ENCODE assay signal across 1 cellular context in the genomic region with DNA sequence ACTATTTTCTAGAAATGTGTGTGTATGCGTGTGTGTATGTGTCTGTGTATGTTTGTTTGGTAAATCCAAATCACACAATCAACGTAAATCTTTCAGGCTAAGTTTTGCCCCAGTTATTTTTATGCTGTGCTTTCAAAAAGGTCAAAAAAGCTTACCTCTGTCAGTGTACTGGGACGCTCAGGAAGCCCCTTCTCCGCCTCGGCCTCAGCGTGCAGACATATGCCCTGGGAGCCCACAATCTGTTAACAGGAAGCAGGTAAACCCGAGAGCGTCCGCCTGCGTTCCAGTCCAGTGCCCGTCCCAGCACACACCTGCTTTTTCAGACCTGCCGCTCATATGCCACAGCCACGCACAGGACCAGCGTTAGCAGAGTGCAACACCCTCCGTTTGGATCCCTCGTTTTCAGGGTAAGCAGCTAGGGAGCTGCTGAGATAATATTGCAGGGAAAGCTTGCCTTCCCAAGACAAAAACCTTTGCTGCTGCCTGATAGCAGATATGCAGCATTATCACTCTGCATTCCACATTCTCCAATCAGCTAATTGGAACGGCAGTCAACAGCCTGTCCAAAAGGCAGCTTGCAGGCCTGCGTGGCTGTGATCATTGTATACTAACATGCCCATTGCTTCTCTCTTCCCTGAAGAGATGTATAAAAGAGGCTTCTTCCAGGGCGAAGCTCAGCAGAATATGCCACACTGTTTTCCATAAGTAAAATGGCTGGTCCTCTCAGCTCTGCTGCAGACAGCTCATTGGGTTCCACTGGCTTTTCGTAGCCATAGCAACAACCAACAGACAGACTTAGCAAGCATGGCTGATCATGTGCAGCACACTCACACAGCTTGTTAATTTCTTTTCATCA.
TF ChIP-seq lines count a peak whose summit lies in the region.

A gene with protein sequence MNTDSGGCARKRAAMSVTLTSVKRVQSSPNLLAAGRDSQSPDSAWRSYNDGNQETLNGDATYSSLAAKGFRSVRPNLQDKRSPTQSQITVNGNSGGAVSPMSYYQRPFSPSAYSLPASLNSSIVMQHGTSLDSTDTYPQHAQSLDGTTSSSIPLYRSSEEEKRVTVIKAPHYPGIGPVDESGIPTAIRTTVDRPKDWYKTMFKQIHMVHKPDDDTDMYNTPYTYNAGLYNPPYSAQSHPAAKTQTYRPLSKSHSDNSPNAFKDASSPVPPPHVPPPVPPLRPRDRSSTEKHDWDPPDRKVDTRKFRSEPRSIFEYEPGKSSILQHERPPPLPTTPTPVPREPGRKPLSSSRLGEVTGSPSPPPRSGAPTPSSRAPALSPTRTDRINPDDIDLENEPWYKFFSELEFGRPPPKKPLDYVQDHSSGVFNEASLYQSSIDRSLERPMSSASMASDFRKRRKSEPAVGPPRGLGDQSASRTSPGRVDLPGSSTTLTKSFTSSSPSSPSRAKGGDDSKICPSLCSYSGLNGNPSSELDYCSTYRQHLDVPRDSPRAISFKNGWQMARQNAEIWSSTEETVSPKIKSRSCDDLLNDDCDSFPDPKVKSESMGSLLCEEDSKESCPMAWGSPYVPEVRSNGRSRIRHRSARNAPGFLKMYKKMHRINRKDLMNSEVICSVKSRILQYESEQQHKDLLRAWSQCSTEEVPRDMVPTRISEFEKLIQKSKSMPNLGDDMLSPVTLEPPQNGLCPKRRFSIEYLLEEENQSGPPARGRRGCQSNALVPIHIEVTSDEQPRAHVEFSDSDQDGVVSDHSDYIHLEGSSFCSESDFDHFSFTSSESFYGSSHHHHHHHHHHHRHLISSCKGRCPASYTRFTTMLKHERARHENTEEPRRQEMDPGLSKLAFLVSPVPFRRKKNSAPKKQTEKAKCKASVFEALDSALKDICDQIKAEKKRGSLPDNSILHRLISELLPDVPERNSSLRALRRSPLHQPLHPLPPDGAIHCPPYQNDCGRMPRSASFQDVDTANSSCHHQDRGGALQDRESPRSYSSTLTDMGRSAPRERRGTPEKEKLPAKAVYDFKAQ (N-terminal part only) (minus strand): TSS at position 686 of the 856 bp plus-strand sequence. CDS start 121,623 bp downstream, outside the sequence.

TF ChIP-seq in HepG2, 621 proteins besides CTCF, POLR2A, EP300 and RAD21 (continued from another document and continues in another):
- TF ChIP-seq PLRG1 (conservative IDR thresholded peaks at IDR 0.05) (no peak), ZNF883 (CRISPR knock-in tag; IDR thresholded peaks at IDR 0.05; ENCODE audit: not compliant biosample characterization) (no peak), ZNF598 (CRISPR knock-in tag; IDR thresholded peaks at IDR 0.05; ENCODE audit: borderline replicate concordance) (no peak), FOXK2 (IDR thresholded peaks at IDR 0.05) (no peak), ELF3 (CRISPR knock-in tag; IDR thresholded peaks at IDR 0.05) (0 out of 2 replicates have a peak, but pooled peaks have one; percentile 13), PAX8 (CRISPR knock-in tag; IDR thresholded peaks at IDR 0.05; ENCODE audit: borderline replicate concordance) (no peak), ZNF337 (CRISPR knock-in tag; IDR thresholded peaks at IDR 0.05; ENCODE audit: borderline replicate concordance, low read depth) (no peak), ZNF746 (CRISPR knock-in tag; IDR thresholded peaks at IDR 0.05) (no peak), ZNF329 (CRISPR knock-in tag; IDR thresholded peaks at IDR 0.05; ENCODE audit: low read depth) (no peak), HNRNPLL (IDR thresholded peaks at IDR 0.05; ENCODE audit: low read depth, low read length, poor library complexity, severe bottlenecking) (no peak), ZNF768 (CRISPR knock-in tag; IDR thresholded peaks at IDR 0.05) (peak; percentile 39; the same call in 1 of the 2 replicates), ZNF564 (CRISPR knock-in tag; IDR thresholded peaks at IDR 0.05) (no peak), SAP130 (CRISPR knock-in tag; IDR thresholded peaks at IDR 0.05; ENCODE audit: low read depth) (peak; percentile 74), CREB1 (IDR thresholded peaks at IDR 0.05) (no peak), CREB1 (CRISPR knock-in tag; IDR thresholded peaks at IDR 0.05) (no peak), WIZ (CRISPR knock-in tag; IDR thresholded peaks at IDR 0.05) (no peak), FOXO1 (CRISPR knock-in tag; IDR thresholded peaks at IDR 0.05) (peak; percentile 14; the same call in 1 of the 2 replicates), ZNF777 (CRISPR knock-in tag; IDR thresholded peaks at IDR 0.05) (no peak), ZNF772 (CRISPR knock-in tag; IDR thresholded peaks at IDR 0.05) (0 out of 2 replicates have a peak, but pooled peaks have one; percentile 68), ZBTB8A (CRISPR knock-in tag; IDR thresholded peaks at IDR 0.05; ENCODE audit: borderline replicate concordance, low read depth) (no peak), MTA3 (CRISPR knock-in tag; IDR thresholded peaks at IDR 0.05) (no peak), HOXA5 (CRISPR knock-in tag; IDR thresholded peaks at IDR 0.05) (peak; percentile 27; the same call in 1 of the 2 replicates), ZNF552 (CRISPR knock-in tag; IDR thresholded peaks at IDR 0.05; ENCODE audit: borderline replicate concordance) (no peak), HIVEP1 (CRISPR knock-in tag; IDR thresholded peaks at IDR 0.05) (no peak), ZMYM4 (CRISPR knock-in tag; IDR thresholded peaks at IDR 0.05) (no peak; the same call in 1 of the 2 replicates), TBL1XR1 (IDR thresholded peaks at IDR 0.05; ENCODE audit: borderline replicate concordance, low read length, partially characterized antibody) (no peak), ZNF629 (CRISPR knock-in tag; conservative IDR thresholded peaks at IDR 0.05) (0 out of 2 replicates have a peak, but pooled peaks have one; percentile 22), ZNF879 (CRISPR knock-in tag; IDR thresholded peaks at IDR 0.05) (no peak), ZNF850 (CRISPR knock-in tag; conservative IDR thresholded peaks at IDR 0.05) (no peak), ELF1 (CRISPR knock-in tag; IDR thresholded peaks at IDR 0.05) (peak; percentile 47; the same call in 1 of the 2 replicates), ISL2 (CRISPR knock-in tag; IDR thresholded peaks at IDR 0.05) (no peak)
- TF ChIP-seq, protein P1, sequence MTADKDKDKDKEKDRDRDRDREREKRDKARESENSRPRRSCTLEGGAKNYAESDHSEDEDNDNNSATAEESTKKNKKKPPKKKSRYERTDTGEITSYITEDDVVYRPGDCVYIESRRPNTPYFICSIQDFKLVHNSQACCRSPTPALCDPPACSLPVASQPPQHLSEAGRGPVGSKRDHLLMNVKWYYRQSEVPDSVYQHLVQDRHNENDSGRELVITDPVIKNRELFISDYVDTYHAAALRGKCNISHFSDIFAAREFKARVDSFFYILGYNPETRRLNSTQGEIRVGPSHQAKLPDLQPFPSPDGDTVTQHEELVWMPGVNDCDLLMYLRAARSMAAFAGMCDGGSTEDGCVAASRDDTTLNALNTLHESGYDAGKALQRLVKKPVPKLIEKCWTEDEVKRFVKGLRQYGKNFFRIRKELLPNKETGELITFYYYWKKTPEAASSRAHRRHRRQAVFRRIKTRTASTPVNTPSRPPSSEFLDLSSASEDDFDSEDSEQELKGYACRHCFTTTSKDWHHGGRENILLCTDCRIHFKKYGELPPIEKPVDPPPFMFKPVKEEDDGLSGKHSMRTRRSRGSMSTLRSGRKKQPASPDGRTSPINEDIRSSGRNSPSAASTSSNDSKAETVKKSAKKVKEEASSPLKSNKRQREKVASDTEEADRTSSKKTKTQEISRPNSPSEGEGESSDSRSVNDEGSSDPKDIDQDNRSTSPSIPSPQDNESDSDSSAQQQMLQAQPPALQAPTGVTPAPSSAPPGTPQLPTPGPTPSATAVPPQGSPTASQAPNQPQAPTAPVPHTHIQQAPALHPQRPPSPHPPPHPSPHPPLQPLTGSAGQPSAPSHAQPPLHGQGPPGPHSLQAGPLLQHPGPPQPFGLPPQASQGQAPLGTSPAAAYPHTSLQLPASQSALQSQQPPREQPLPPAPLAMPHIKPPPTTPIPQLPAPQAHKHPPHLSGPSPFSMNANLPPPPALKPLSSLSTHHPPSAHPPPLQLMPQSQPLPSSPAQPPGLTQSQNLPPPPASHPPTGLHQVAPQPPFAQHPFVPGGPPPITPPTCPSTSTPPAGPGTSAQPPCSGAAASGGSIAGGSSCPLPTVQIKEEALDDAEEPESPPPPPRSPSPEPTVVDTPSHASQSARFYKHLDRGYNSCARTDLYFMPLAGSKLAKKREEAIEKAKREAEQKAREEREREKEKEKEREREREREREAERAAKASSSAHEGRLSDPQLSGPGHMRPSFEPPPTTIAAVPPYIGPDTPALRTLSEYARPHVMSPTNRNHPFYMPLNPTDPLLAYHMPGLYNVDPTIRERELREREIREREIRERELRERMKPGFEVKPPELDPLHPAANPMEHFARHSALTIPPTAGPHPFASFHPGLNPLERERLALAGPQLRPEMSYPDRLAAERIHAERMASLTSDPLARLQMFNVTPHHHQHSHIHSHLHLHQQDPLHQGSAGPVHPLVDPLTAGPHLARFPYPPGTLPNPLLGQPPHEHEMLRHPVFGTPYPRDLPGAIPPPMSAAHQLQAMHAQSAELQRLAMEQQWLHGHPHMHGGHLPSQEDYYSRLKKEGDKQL (CRISPR knock-in tag; IDR thresholded peaks at IDR 0.05; ENCODE audit: low read depth), result no peak
- TF ChIP-seq, protein P2, sequence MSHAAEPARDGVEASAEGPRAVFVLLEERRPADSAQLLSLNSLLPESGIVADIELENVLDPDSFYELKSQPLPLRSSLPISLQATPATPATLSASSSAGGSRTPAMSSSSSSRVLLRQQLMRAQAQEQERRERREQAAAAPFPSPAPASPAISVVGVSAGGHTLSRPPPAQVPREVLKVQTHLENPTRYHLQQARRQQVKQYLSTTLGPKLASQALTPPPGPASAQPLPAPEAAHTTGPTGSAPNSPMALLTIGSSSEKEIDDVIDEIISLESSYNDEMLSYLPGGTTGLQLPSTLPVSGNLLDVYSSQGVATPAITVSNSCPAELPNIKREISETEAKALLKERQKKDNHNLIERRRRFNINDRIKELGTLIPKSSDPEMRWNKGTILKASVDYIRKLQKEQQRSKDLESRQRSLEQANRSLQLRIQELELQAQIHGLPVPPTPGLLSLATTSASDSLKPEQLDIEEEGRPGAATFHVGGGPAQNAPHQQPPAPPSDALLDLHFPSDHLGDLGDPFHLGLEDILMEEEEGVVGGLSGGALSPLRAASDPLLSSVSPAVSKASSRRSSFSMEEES (CRISPR knock-in tag; IDR thresholded peaks at IDR 0.05), result no peak
- TF ChIP-seq, protein P3, sequence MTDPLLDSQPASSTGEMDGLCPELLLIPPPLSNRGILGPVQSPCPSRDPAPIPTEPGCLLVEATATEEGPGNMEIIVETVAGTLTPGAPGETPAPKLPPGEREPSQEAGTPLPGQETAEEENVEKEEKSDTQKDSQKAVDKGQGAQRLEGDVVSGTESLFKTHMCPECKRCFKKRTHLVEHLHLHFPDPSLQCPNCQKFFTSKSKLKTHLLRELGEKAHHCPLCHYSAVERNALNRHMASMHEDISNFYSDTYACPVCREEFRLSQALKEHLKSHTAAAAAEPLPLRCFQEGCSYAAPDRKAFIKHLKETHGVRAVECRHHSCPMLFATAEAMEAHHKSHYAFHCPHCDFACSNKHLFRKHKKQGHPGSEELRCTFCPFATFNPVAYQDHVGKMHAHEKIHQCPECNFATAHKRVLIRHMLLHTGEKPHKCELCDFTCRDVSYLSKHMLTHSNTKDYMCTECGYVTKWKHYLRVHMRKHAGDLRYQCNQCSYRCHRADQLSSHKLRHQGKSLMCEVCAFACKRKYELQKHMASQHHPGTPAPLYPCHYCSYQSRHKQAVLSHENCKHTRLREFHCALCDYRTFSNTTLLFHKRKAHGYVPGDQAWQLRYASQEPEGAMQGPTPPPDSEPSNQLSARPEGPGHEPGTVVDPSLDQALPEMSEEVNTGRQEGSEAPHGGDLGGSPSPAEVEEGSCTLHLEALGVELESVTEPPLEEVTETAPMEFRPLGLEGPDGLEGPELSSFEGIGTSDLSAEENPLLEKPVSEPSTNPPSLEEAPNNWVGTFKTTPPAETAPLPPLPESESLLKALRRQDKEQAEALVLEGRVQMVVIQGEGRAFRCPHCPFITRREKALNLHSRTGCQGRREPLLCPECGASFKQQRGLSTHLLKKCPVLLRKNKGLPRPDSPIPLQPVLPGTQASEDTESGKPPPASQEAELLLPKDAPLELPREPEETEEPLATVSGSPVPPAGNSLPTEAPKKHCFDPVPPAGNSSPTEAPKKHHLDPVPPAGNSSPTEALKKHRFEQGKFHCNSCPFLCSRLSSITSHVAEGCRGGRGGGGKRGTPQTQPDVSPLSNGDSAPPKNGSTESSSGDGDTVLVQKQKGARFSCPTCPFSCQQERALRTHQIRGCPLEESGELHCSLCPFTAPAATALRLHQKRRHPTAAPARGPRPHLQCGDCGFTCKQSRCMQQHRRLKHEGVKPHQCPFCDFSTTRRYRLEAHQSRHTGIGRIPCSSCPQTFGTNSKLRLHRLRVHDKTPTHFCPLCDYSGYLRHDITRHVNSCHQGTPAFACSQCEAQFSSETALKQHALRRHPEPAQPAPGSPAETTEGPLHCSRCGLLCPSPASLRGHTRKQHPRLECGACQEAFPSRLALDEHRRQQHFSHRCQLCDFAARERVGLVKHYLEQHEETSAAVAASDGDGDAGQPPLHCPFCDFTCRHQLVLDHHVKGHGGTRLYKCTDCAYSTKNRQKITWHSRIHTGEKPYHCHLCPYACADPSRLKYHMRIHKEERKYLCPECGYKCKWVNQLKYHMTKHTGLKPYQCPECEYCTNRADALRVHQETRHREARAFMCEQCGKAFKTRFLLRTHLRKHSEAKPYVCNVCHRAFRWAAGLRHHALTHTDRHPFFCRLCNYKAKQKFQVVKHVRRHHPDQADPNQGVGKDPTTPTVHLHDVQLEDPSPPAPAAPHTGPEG (CRISPR knock-in tag; IDR thresholded peaks at IDR 0.05), result no peak
- TF ChIP-seq, protein P4, sequence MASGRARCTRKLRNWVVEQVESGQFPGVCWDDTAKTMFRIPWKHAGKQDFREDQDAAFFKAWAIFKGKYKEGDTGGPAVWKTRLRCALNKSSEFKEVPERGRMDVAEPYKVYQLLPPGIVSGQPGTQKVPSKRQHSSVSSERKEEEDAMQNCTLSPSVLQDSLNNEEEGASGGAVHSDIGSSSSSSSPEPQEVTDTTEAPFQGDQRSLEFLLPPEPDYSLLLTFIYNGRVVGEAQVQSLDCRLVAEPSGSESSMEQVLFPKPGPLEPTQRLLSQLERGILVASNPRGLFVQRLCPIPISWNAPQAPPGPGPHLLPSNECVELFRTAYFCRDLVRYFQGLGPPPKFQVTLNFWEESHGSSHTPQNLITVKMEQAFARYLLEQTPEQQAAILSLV (CRISPR knock-in tag; IDR thresholded peaks at IDR 0.05; ENCODE audit: borderline replicate concordance), result no peak
- TF ChIP-seq, protein P5, sequence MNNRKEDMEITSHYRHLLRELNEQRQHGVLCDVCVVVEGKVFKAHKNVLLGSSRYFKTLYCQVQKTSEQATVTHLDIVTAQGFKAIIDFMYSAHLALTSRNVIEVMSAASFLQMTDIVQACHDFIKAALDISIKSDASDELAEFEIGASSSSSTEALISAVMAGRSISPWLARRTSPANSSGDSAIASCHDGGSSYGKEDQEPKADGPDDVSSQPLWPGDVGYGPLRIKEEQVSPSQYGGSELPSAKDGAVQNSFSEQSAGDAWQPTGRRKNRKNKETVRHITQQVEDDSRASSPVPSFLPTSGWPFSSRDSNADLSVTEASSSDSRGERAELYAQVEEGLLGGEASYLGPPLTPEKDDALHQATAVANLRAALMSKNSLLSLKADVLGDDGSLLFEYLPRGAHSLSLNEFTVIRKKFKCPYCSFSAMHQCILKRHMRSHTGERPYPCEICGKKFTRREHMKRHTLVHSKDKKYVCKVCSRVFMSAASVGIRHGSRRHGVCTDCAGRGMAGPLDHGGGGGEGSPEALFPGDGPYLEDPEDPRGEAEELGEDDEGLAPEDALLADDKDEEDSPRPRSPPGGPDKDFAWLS (CRISPR knock-in tag; IDR thresholded peaks at IDR 0.05; ENCODE audit: borderline replicate concordance), result no peak
- TF ChIP-seq, protein P6, sequence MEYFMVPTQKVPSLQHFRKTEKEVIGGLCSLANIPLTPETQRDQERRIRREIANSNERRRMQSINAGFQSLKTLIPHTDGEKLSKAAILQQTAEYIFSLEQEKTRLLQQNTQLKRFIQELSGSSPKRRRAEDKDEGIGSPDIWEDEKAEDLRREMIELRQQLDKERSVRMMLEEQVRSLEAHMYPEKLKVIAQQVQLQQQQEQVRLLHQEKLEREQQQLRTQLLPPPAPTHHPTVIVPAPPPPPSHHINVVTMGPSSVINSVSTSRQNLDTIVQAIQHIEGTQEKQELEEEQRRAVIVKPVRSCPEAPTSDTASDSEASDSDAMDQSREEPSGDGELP (IDR thresholded peaks at IDR 0.05; ENCODE audit: borderline replicate concordance, low read depth), result no peak; the same call in 1 of the 2 replicates
